Comparison of ENCODE assay signal across 11 cellular contexts in genomic region chr3:37955918-37956317, GRCh38. TPM values are rescaled to one million over a fixed set of nuclear protein-coding genes. Genes with fewer than 3 reads are reported as not detected.
A peak's percentile ranks its signal among the peaks of the same experiment; 100 is the strongest.
DNase-seq lines count a peak whose midpoint lies in the region; ATAC-seq, FAIRE-seq and TF ChIP-seq lines count a peak whose summit lies in the region.
"Had no signal": no experiment of that assay in that cellular context is flagged by ENCODE, and none has a peak within 500 bp of the region (broad histone marks: within the 10 kb centered on the region; RNA-seq: fewer than 3 reads in every experiment).

No MANE protein-coding gene starts in this region.

- TF ChIP-seq POLR2A in HepG2 (IDR thresholded peaks at IDR 0.05; ENCODE audit: insufficient read depth in 1 of 2, low read depth in 2 of 2, low read length in 2 of 2), result no peak
- TF ChIP-seq POLR2A in vagina (IDR thresholded peaks at IDR 0.05), result no peak
- no peak for TF ChIP-seq POLR2A in breast epithelium (IDR thresholded peaks at IDR 0.05)

- H3K27me3 Mint-ChIP-seq in chondrocyte (ENCODE audit: low read depth) (no peaks in the 10 kb centered on the region), mesothelial cell of epicardium (ENCODE audit: low read depth) (no peaks in the 10 kb centered on the region), Caco-2 (ENCODE audit: insufficient read depth, unreplicated experiment) (no peaks in the 10 kb centered on the region)

- in situ Hi-C loops in HepG2 (cut with HindIII; ENCODE audit: extremely low pct_ligation_motif_present, low pct_unique_long_range_greater_than_20kb), result no loop called here

- WGBS in liver, result 63% methylated on average over 3 of the region's 3 CpGs
- 93% methylated on average over 3 of the region's 3 CpGs for WGBS in HepG2 (ENCODE audit: low lambda C conversion rate)

- no peak for FAIRE-seq in HepG2 (lab: Jason Lieb, UNC)

- H3K4me3 ChIP-seq in liver (ENCODE audit: low read depth in 1 of 3, low read length in 3 of 3) (no peak overlapping the region), HepG2 (replicated peaks in 1 of 3; ENCODE audit: insufficient read depth in 1 of 3, low read depth in 2 of 3, low read length in 3 of 3) (no peak overlapping the region), vagina (no peak overlapping the region), breast epithelium (no peak overlapping the region), Caco-2 (ENCODE audit: low read depth, low read length) (no peak overlapping the region)
- H3K4me3 ChIP-seq: smooth muscle cell had no signal

- H3K4me1 ChIP-seq in liver (ENCODE audit: control insufficient read depth in 4 of 4, insufficient read depth in 4 of 4, low read length in 3 of 4) (peaks cover 0 to 6% (median 3%) of the 10 kb centered on the region in 4 donors), HepG2 (ENCODE audit: insufficient read depth, low read length) (no peaks in the 10 kb centered on the region), vagina (peaks cover 5% of the 10 kb centered on the region), breast epithelium (no peaks in the 10 kb centered on the region), Caco-2 (no peaks in the 10 kb centered on the region)

- no peak overlapping the region for H2AFZ ChIP-seq in HepG2 (ENCODE audit: low read length)

- CTCF ChIA-PET in HepG2 (lab: Yijun Ruan, JAX; ENCODE audit: low intra/inter-chr PET ratio, low total read pairs) (no interaction called here), Caco-2 (lab: Charles Lee) (no interaction called here)

- POLR2A ChIA-PET in HepG2 (lab: Yijun Ruan, JAX), result no interaction called here
- POLR2A ChIA-PET in Caco-2 (lab: Charles Lee), result no interaction called here

- ATAC-seq in HepG2, result no peak

- intact Hi-C loops in HepG2 (cut with micrococcal nuclease; ENCODE audit: unreplicated experiment), result no loop called here
- intact Hi-C loops in vagina (cut with DNase I), result no loop called here
- intact Hi-C loops in breast epithelium (cut with DNase I; ENCODE audit: low total_unique reads), result no loop called here
- intact Hi-C loops in Caco-2 (cut with micrococcal nuclease; ENCODE audit: unreplicated experiment), result no loop called here

- H3K4me1 Mint-ChIP-seq in chondrocyte (ENCODE audit: low read depth) (peaks cover 33% of the 10 kb centered on the region), mesothelial cell of epicardium (peaks cover 22% of the 10 kb centered on the region), Caco-2 (ENCODE audit: low read depth, unreplicated experiment) (peaks cover 13% of the 10 kb centered on the region)

- H3K27me3 ChIP-seq in liver (ENCODE audit: control insufficient read depth in 4 of 4, insufficient read depth in 4 of 4, low read length in 3 of 4) (no peaks in the 10 kb centered on the region), HepG2 (ENCODE audit: control insufficient read depth in 1 of 2, insufficient read depth in 2 of 2, low read length in 2 of 2) (no peaks in the 10 kb centered on the region), vagina (no peaks in the 10 kb centered on the region), breast epithelium (no peaks in the 10 kb centered on the region), Caco-2 (replicated peaks; ENCODE audit: control insufficient read depth, insufficient read depth, low read length) (no peaks in the 10 kb centered on the region)

- H3K36me3 ChIP-seq in liver (ENCODE audit: control insufficient read depth in 4 of 4, insufficient read depth in 3 of 4, low read depth in 1 of 4, low read length in 3 of 4) (peaks cover 0 to 5% (median 1%) of the 10 kb centered on the region in 4 donors), HepG2 (replicated peaks in 1 of 2; ENCODE audit: control insufficient read depth in 1 of 2, insufficient read depth in 2 of 2, low read length in 2 of 2) (peaks cover 13 to 53% of the 10 kb centered on the region in 2 experiments), vagina (no peaks in the 10 kb centered on the region), breast epithelium (no peaks in the 10 kb centered on the region), Caco-2 (ENCODE audit: control insufficient read depth, insufficient read depth, low read length) (no peaks in the 10 kb centered on the region; the same call in 1 of the 2 replicates)

- H3K9me3 Mint-ChIP-seq in chondrocyte (ENCODE audit: low read depth), result peaks cover 5% of the 10 kb centered on the region
- H3K9me3 Mint-ChIP-seq in mesothelial cell of epicardium, result peaks cover 6% of the 10 kb centered on the region
- H3K9me3 Mint-ChIP-seq in Caco-2 (ENCODE audit: unreplicated experiment), result no peaks in the 10 kb centered on the region

- no TSS peak for BruUV-seq in HepG2 (replicated peaks; lab: Mats Ljungman, UMichigan)
- BruUV-seq in Caco-2 (replicated peaks; lab: Mats Ljungman, UMichigan), result no TSS peak

- DNase-seq in HepG2 (ENCODE audit: low spot score), result no peak
- DNase-seq in chondrocyte (ENCODE audit: low spot score), result no peak
- no peak for DNase-seq in mesothelial cell of epicardium (ENCODE audit: low spot score in 2 of 2, unreplicated experiment in 2 of 2)
- DNase-seq in vagina (ENCODE audit: extremely low spot score in 2 of 2), result no peak
- DNase-seq in kidney glomerular epithelial cell (lab: John Stamatoyannopoulos, UW), result no peak
- no peak for DNase-seq in breast epithelium (ENCODE audit: low spot score in 2 of 2)
- no peak for DNase-seq in Caco-2
- DNase-seq: activated CD8-positive, alpha-beta memory T cell treated with anti-CD3 and anti-CD28 coated beads for 24 hours; C1 segment of cervical spinal cord had no signal

- H3K9ac ChIP-seq in liver (ENCODE audit: low read depth in 1 of 2, low read length in 2 of 2) (no peak overlapping the region), HepG2 (ENCODE audit: insufficient read depth, low read depth, low read length) (no peak overlapping the region)

- TF ChIP-seq EP300 in HepG2 (IDR thresholded peaks at IDR 0.05; ENCODE audit: low read depth in 2 of 2, low read length in 2 of 2), result no peak
- no peak for TF ChIP-seq EP300 in HepG2 (CRISPR knock-in tag; IDR thresholded peaks at IDR 0.05; ENCODE audit: borderline replicate concordance)

- H3K9me3 ChIP-seq in liver (ENCODE audit: control insufficient read depth in 4 of 4, low read length in 3 of 4), result no peaks in the 10 kb centered on the region
- no peaks in the 10 kb centered on the region for H3K9me3 ChIP-seq in HepG2 (ENCODE audit: low read length)
- H3K9me3 ChIP-seq in vagina, result no peaks in the 10 kb centered on the region
- no peaks in the 10 kb centered on the region for H3K9me3 ChIP-seq in breast epithelium
- no peaks in the 10 kb centered on the region for H3K9me3 ChIP-seq in Caco-2

- H3K27ac ChIP-seq in liver (ENCODE audit: low read depth in 1 of 2, low read length in 2 of 2) (no peak overlapping the region), HepG2 (ENCODE audit: extremely low read length, insufficient read depth, low read length) (no peak overlapping the region), vagina (peak overlapping the region; percentile 51), breast epithelium (peak overlapping the region in 1 of 2 donors; percentile 50)

- H3K27ac Mint-ChIP-seq in chondrocyte (ENCODE audit: unreplicated experiment) (peak overlapping the region; percentile 3), mesothelial cell of epicardium (peak overlapping the region; percentile 89), Caco-2 (ENCODE audit: unreplicated experiment) (no peak overlapping the region)

- TF ChIP-seq CTCF in liver (IDR thresholded peaks at IDR 0.05; ENCODE audit: low read depth, low read length, missing input control) (no peak), HepG2 (CRISPR knock-in tag; IDR thresholded peaks at IDR 0.05) (no peak), chondrocyte (IDR thresholded peaks at IDR 0.05) (no peak), mesothelial cell of epicardium (IDR thresholded peaks at IDR 0.05; ENCODE audit: unreplicated experiment) (no peak), vagina (IDR thresholded peaks at IDR 0.05) (no peak), breast epithelium (IDR thresholded peaks at IDR 0.05) (no peak), Caco-2 (IDR thresholded peaks at IDR 0.05; ENCODE audit: insufficient read depth in 1 of 2, low read depth in 1 of 2, low read length in 1 of 2, severe bottlenecking in 1 of 2, unreplicated experiment in 1 of 2) (no peak)

- H3K36me3 Mint-ChIP-seq in chondrocyte (ENCODE audit: low read depth), result peaks cover 8% of the 10 kb centered on the region
- peaks cover 22% of the 10 kb centered on the region for H3K36me3 Mint-ChIP-seq in mesothelial cell of epicardium
- H3K36me3 Mint-ChIP-seq in Caco-2 (ENCODE audit: insufficient read depth, unreplicated experiment), result peaks cover 28% of the 10 kb centered on the region

- no peak overlapping the region for H3K4me3 Mint-ChIP-seq in chondrocyte (ENCODE audit: unreplicated experiment)
- no peak overlapping the region for H3K4me3 Mint-ChIP-seq in mesothelial cell of epicardium
- H3K4me3 Mint-ChIP-seq in Caco-2 (ENCODE audit: unreplicated experiment), result no peak overlapping the region

- no peaks in the 10 kb centered on the region for H4K20me1 ChIP-seq in HepG2 (ENCODE audit: insufficient read depth, low read length)

- H3K4me2 ChIP-seq in HepG2 (ENCODE audit: low read depth, low read length), result no peak overlapping the region
- H3K4me2 ChIP-seq: smooth muscle cell had no signal

- no peak for TF ChIP-seq RAD21 in liver (IDR thresholded peaks at IDR 0.05)
- no peak for TF ChIP-seq RAD21 in HepG2 (CRISPR knock-in tag; IDR thresholded peaks at IDR 0.05)

- no peaks in the 10 kb centered on the region for H3K79me2 ChIP-seq in HepG2 (ENCODE audit: insufficient read depth, low read length)

RNA-seq across cellular contexts. Expression of gene VILL, which starts 34.7 kb away (rescaled TPM):
- total RNA-seq in liver (1 to 10 TPM; 2.2 to 3.5 TPM), HepG2 (2016; rRNA removed; fragmentation: Illumina TruSeq; extraction: Trizol) (3.2 and 4.0 TPM in 2 replicates), chondrocyte (1.7 to 2.6 TPM (median 1.7 TPM) in 3 replicates), mesothelial cell of epicardium (15.3 to 16.7 TPM (median 16.4 TPM) in 3 replicates), vagina (7.9 TPM), breast epithelium (10 to 100 TPM; 11.0 to 17.4 (median 15.4) TPM), Caco-2 (2022) (11.7 and 12.2 TPM in 2 replicates)
- polyA plus RNA-seq in liver (1 to 10 TPM in 1 of 2 donors, under 1 TPM in 1; 0.88 to 1.1 TPM), HepG2 (2011; rRNA removed) (5.3 and 7.5 TPM in 2 replicates)
- 4.3 and 5.3 TPM in 2 replicates for total RNA-seq in HepG2 (2016; cell fraction: cytosol; rRNA removed; fragmentation: Illumina TruSeq; extraction: Trizol; ENCODE audit: low read depth)
- 2.3 and 4.1 TPM in 2 replicates for total RNA-seq in HepG2 (2016; cell fraction: insoluble cytoplasmic fraction; rRNA removed; fragmentation: Illumina TruSeq; extraction: Trizol)
- total RNA-seq in HepG2 (2016; cell fraction: membrane; rRNA removed; fragmentation: Illumina TruSeq; extraction: Trizol), result 3.3 and 5.4 TPM in 2 replicates
- total RNA-seq in HepG2 (2016; cell fraction: nucleus; rRNA removed; fragmentation: Illumina TruSeq; extraction: Trizol), result 2.0 and 2.1 TPM in 2 replicates
- polyA plus RNA-seq in HepG2 (2011; cell fraction: cytosol; rRNA removed), result 5.6 and 9.0 TPM in 2 replicates
- polyA plus RNA-seq in HepG2 (2011; cell fraction: nucleus; rRNA removed), result 8.6 and 9.9 TPM in 2 replicates
- 2.1 and 2.6 TPM in 2 replicates for polyA plus RNA-seq in HepG2 (2012)
- polyA plus RNA-seq in HepG2 (2016; cell fraction: cytosol; fragmentation: Illumina TruSeq; extraction: Trizol; ENCODE audit: low read depth), result 4.2 and 6.5 TPM in 2 replicates
- polyA plus RNA-seq in HepG2 (2016; cell fraction: insoluble cytoplasmic fraction; fragmentation: Illumina TruSeq; extraction: Trizol; ENCODE audit: low read depth), result 2.0 and 2.3 TPM in 2 replicates
- 3.5 and 5.1 TPM in 2 replicates for polyA plus RNA-seq in HepG2 (2016; cell fraction: membrane; fragmentation: Illumina TruSeq; extraction: Trizol; ENCODE audit: low read depth)
- polyA plus RNA-seq in HepG2 (2016; cell fraction: nucleus; fragmentation: Illumina TruSeq; extraction: Trizol; ENCODE audit: insufficient read depth, low read depth), result 2.0 and 2.9 TPM in 2 replicates
- 1.2 and 3.8 TPM in 2 replicates for polyA minus RNA-seq in HepG2 (2011; rRNA and poly(A)+ RNA removed; ENCODE audit: low replicate concordance)
- 0.89 TPM in 1 of 2 replicates, not detected in the other for polyA minus RNA-seq in HepG2 (2011; cell fraction: cytosol; rRNA and poly(A)+ RNA removed)
- polyA minus RNA-seq in HepG2 (2011; cell fraction: nucleus; rRNA and poly(A)+ RNA removed), result 6.2 and 7.3 TPM in 2 replicates
